Comparison of ENCODE assay signal across 35 cellular contexts in genomic region chr9:86047361-86047760, GRCh38.
"Had no signal": no experiment of that assay in that cellular context is flagged by ENCODE, and none has a peak within 500 bp of the region (broad histone marks: within the 10 kb centered on the region; RNA-seq: fewer than 3 reads in every experiment).

No MANE protein-coding gene starts in this region.

- DNase-seq: activated CD4-positive, alpha-beta memory T cell treated with anti-CD3 and anti-CD28 coated beads for 36 hours; activated CD4-positive, alpha-beta T cell treated with anti-CD3 and anti-CD28 coated beads for 36 hours; activated CD4-positive, alpha-beta T cell treated with anti-CD3 and anti-CD28 coated beads, Interleukin-2, amount 10 ng/mL, durations not matched to agents 7 days and 5 days; activated effector memory CD4-positive, alpha-beta T cell treated with anti-CD3 and anti-CD28 coated beads, Interleukin-2, amount 50 U/mL, for 16 hours; activated naive CD4-positive, alpha-beta T cell; activated naive CD4-positive, alpha-beta T cell treated with anti-CD3 and anti-CD28 coated beads, Interleukin-2, amount 50 U/mL, for 16 hours; activated naive CD8-positive, alpha-beta T cell treated with anti-CD3 and anti-CD28 coated beads for 36 hours; activated T-cell treated with anti-CD3 and anti-CD28 coated beads, Interleukin-2, amount 50 U/mL, for 1 hour; activated T-cell treated with anti-CD3 and anti-CD28 coated beads, Interleukin-2, amount 50 U/mL, for 72 hours; MM.1S; MV-4-11; NCI-H1092; NCI-H146; NCI-H187; NCI-H2029 treated with DMSO at 0.1 percent for 48 hours; NCI-H2107; NCI-H2171; NCI-H510A; NCI-H526; NCI-H748 treated with DMSO at 0.1 percent for 48 hours; NK-92 treated with Interleukin-12 subunit alpha and Interleukin-12 subunit beta, amount 100 ng/mL, for 24 hours; PC-3; Peyer's patch; RPMI8226; SHP77 treated with DMSO at 0.1 percent for 48 hours; SW 1271; T-helper 1 cell; T1000 had no signal

- H3K27me3 ChIP-seq: ascending aorta, breast epithelium, Peyer's patch had no signal

- ATAC-seq: activated CD4-positive, alpha-beta T cell treated with anti-CD3 and anti-CD28 coated beads for 36 hours; activated CD4-positive, CD25-positive, alpha-beta regulatory T cell treated with anti-CD3 and anti-CD28 coated beads, Interleukin-2, amount 50 U/mL, for 24 hours; activated T-cell treated with anti-CD3 and anti-CD28 coated beads, Interleukin-2, amount 50 U/mL, for 72 hours; activated T-helper 17 cell treated with anti-CD3 and anti-CD28 coated beads, Interleukin-2, amount 50 U/mL, for 72 hours; SK-N-SH treated with all-trans-retinoic acid at 6 μM for 48 hours had no signal

- H3K27ac Mint-ChIP-seq: activated CD4-positive, alpha-beta memory T cell treated with anti-CD3 and anti-CD28 coated beads for 36 hours; activated CD4-positive, alpha-beta T cell treated with anti-CD3 and anti-CD28 coated beads for 36 hours; activated CD4-positive, alpha-beta T cell treated with anti-CD3 and anti-CD28 coated beads, Interleukin-2, amount 10 ng/mL, durations not matched to agents 7 days and 5 days; activated naive CD8-positive, alpha-beta T cell treated with anti-CD3 and anti-CD28 coated beads for 36 hours; activated T-cell treated with anti-CD3 and anti-CD28 coated beads, Interleukin-2, amount 50 U/mL, for 72 hours; activated T-helper 17 cell treated with anti-CD3 and anti-CD28 coated beads, Interleukin-2, amount 50 U/mL, for 72 hours had no signal

- H3K4me1 ChIP-seq: ascending aorta, breast epithelium, Peyer's patch had no signal

- H3K4me1 Mint-ChIP-seq: activated CD4-positive, alpha-beta T cell treated with anti-CD3 and anti-CD28 coated beads for 36 hours; activated CD4-positive, alpha-beta T cell treated with anti-CD3 and anti-CD28 coated beads, Interleukin-2, amount 10 ng/mL, durations not matched to agents 7 days and 5 days; activated T-helper 17 cell treated with anti-CD3 and anti-CD28 coated beads, Interleukin-2, amount 50 U/mL, for 72 hours had no signal

- H3K4me2 ChIP-seq: KMS-11 had no signal

- H3K36me3 ChIP-seq: ascending aorta, breast epithelium, Peyer's patch had no signal

- H3K4me3 Mint-ChIP-seq: activated CD4-positive, alpha-beta memory T cell treated with anti-CD3 and anti-CD28 coated beads for 36 hours; activated CD4-positive, alpha-beta T cell treated with anti-CD3 and anti-CD28 coated beads for 36 hours; activated CD4-positive, alpha-beta T cell treated with anti-CD3 and anti-CD28 coated beads, Interleukin-2, amount 10 ng/mL, durations not matched to agents 7 days and 5 days; activated naive CD8-positive, alpha-beta T cell treated with anti-CD3 and anti-CD28 coated beads for 36 hours; activated T-cell treated with anti-CD3 and anti-CD28 coated beads, Interleukin-2, amount 50 U/mL, for 72 hours; activated T-helper 17 cell treated with anti-CD3 and anti-CD28 coated beads, Interleukin-2, amount 50 U/mL, for 72 hours; WTC11 had no signal

- H3K27ac ChIP-seq: ascending aorta, breast epithelium, KMS-11, Peyer's patch had no signal

- H3K9me3 Mint-ChIP-seq: activated CD4-positive, alpha-beta memory T cell treated with anti-CD3 and anti-CD28 coated beads for 36 hours; activated CD4-positive, alpha-beta T cell treated with anti-CD3 and anti-CD28 coated beads, Interleukin-2, amount 10 ng/mL, durations not matched to agents 7 days and 5 days; activated naive CD8-positive, alpha-beta T cell treated with anti-CD3 and anti-CD28 coated beads for 36 hours; activated T-helper 17 cell treated with anti-CD3 and anti-CD28 coated beads, Interleukin-2, amount 50 U/mL, for 72 hours had no signal

- H3K9me3 ChIP-seq: ascending aorta, breast epithelium, Peyer's patch had no signal

- H3K27me3 Mint-ChIP-seq: activated CD4-positive, alpha-beta T cell treated with anti-CD3 and anti-CD28 coated beads for 36 hours; activated naive CD8-positive, alpha-beta T cell treated with anti-CD3 and anti-CD28 coated beads for 36 hours had no signal

- H3K9ac ChIP-seq: KMS-11 had no signal

- H3K36me3 Mint-ChIP-seq: activated CD4-positive, alpha-beta memory T cell treated with anti-CD3 and anti-CD28 coated beads for 36 hours; activated naive CD8-positive, alpha-beta T cell treated with anti-CD3 and anti-CD28 coated beads for 36 hours had no signal

- H3K4me3 ChIP-seq: ascending aorta, breast epithelium, Peyer's patch had no signal
